Comparison of ENCODE assay signal across 14 cellular contexts in the genomic region with DNA sequence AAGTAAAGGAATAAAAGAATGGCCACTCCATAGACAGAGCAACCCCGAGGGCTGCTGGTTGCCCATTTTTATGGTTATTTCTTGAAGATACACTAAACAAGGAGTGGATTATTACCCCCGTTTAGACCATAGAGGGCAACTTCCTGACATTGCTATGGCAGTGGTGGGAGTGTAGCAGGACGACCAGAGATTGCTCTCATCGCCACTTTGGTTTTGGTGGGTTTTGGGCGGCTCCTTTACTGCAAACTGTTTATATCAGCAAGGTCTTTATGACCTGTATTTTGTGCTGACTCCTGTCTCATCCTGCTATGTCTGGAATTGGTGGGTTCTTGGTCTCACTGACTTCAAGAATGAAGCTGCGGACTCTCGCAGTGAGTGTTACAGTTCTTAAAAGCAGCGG.
DNase-seq lines count a peak whose midpoint lies in the region; ATAC-seq and TF ChIP-seq lines count a peak whose summit lies in the region.
"Had no signal": no experiment of that assay in that cellular context is flagged by ENCODE, and none has a peak within 500 bp of the region (broad histone marks: within the 10 kb centered on the region; RNA-seq: fewer than 3 reads in every experiment).

No MANE protein-coding gene starts in this region.

- H3K4ac ChIP-seq in H9 (ENCODE audit: low read depth, low read length): no peak overlapping the region

- DNase-seq in H9: no peak
- no peak for DNase-seq in WTC11 (ENCODE audit: low spot score)
- no peak for DNase-seq in NCI-H82 (lab: John Stamatoyannopoulos, UW)
- DNase-seq in left ventricle myocardium superior: no peak
- DNase-seq in NCI-H748 (lab: John Stamatoyannopoulos, UW; ENCODE audit: unreplicated experiment): no peak
- DNase-seq in epidermal melanocyte (ENCODE audit: insufficient read length, low spot score): no peak
- DNase-seq: ACHN; Calu3; CD4-positive, alpha-beta T cell; DMS 273 treated with DMSO at 0.1 percent for 48 hours; GM23248 had no signal

- ATAC-seq in WTC11: no peak
- no peak for ATAC-seq in left ventricle myocardium superior

- H3K36me3 ChIP-seq in muscle layer of colon (ENCODE audit: insufficient read depth, low read length) (no peaks in the 10 kb centered on the region), rectal smooth muscle tissue (ENCODE audit: control insufficient read depth, insufficient read depth, low read length) (no peaks in the 10 kb centered on the region)
- H3K36me3 ChIP-seq: BLaER1 treated with 17β-estradiol and CSF1 and Interleukin-3, amounts not matched to agents 10 nM and 100 nM had no signal

- no peaks in the 10 kb centered on the region for H3K79me1 ChIP-seq in H9 (ENCODE audit: insufficient read depth, low read depth, low read length, poor library complexity, severe bottlenecking)

- H3K14ac ChIP-seq in H9 (ENCODE audit: insufficient read depth, low read length): no peak overlapping the region

- H3T11ph ChIP-seq in H9 (ENCODE audit: low read length): no peak overlapping the region

- no peak overlapping the region for H4K91ac ChIP-seq in H9 (ENCODE audit: insufficient read length, low read depth, low read length)

- intact Hi-C loops in left ventricle myocardium superior (cut with micrococcal nuclease): no loop called here

- H3K79me2 ChIP-seq in H9 (ENCODE audit: insufficient read depth, low read length): peaks cover 13% of the 10 kb centered on the region; the same call in 1 of the 2 replicates

- H2AK5ac ChIP-seq in H9 (ENCODE audit: insufficient read length, low read length): no peak overlapping the region

- H3K27ac Mint-ChIP-seq in H9 (peak overlapping the region; percentile 70 to 87 (median 76); a peak in 6 of 7 replicates), WTC11 (peak overlapping the region; percentile 63)
- H3K27ac Mint-ChIP-seq: CD4-positive, alpha-beta T cell had no signal

- H2AFZ ChIP-seq in H9 (ENCODE audit: low read length): no peak overlapping the region
- H2AFZ ChIP-seq: GM23248 had no signal

- TF ChIP-seq CTCF in H9 (conservative IDR thresholded peaks at IDR 0.05) (no peak), WTC11 (IDR thresholded peaks at IDR 0.05) (no peak)

- no peaks in the 10 kb centered on the region for H4K20me1 ChIP-seq in H9 (ENCODE audit: control insufficient read depth, insufficient read depth, insufficient read length)
- H4K20me1 ChIP-seq: BLaER1 treated with 17β-estradiol and CSF1 and Interleukin-3, amounts not matched to agents 10 nM and 100 nM had no signal

- CTCF ChIA-PET in WTC11 (lab: Charles Lee): interaction anchor here (1.7 kb wide), 1 partner anchor 105 kb away, joined by 4 read pairs; no protein-coding TSS in a partner anchor

- H4K8ac ChIP-seq in H9 (replicated peaks; ENCODE audit: insufficient read length, low read depth, low read length): no peak overlapping the region

- H3K4me3 ChIP-seq in muscle layer of colon (ENCODE audit: low read depth in 1 of 2, low read length in 2 of 2) (peak overlapping the region in 1 of 2 donors; percentile 7), rectal smooth muscle tissue (ENCODE audit: low read length) (no peak overlapping the region)
- H3K4me3 ChIP-seq: BLaER1 treated with 17β-estradiol and CSF1 and Interleukin-3, amounts not matched to agents 10 nM and 100 nM; GM23248 had no signal

- H3K4me3 Mint-ChIP-seq in H9 (no peak overlapping the region), WTC11 (no peak overlapping the region)
- H3K4me3 Mint-ChIP-seq: CD4-positive, alpha-beta T cell had no signal

- H3K9me3 ChIP-seq in H9 (ENCODE audit: control insufficient read depth, low read depth, low read length) (no peaks in the 10 kb centered on the region), muscle layer of colon (ENCODE audit: low read length) (no peaks in the 10 kb centered on the region)

- no peak overlapping the region for H3K4me2 ChIP-seq in H9 (ENCODE audit: insufficient read depth, insufficient read length, low read length)
- H3K4me2 ChIP-seq: BLaER1 treated with 17β-estradiol and CSF1 and Interleukin-3, amounts not matched to agents 10 nM and 100 nM had no signal

- H2BK15ac ChIP-seq in H9 (ENCODE audit: low read depth, low read length): no peak overlapping the region

- H2BK20ac ChIP-seq in H9 (ENCODE audit: low read depth, low read length, poor library complexity, severe bottlenecking): no peak overlapping the region

- H3K23me2 ChIP-seq in H9 (ENCODE audit: insufficient read length, low read depth, low read length, poor library complexity, severe bottlenecking): no peaks in the 10 kb centered on the region

- H3K23ac ChIP-seq in H9 (ENCODE audit: insufficient read length, low read depth, low read length): no peak overlapping the region

- H3K4me1 ChIP-seq in H9 (ENCODE audit: insufficient read depth, low read length): no peaks in the 10 kb centered on the region
- peaks cover 31% of the 10 kb centered on the region for H3K4me1 ChIP-seq in muscle layer of colon (ENCODE audit: insufficient read depth, low read length)
- H3K4me1 ChIP-seq in rectal smooth muscle tissue (ENCODE audit: control insufficient read depth, insufficient read depth, low read length): peaks cover 16% of the 10 kb centered on the region
- H3K4me1 ChIP-seq: BLaER1 treated with 17β-estradiol and CSF1 and Interleukin-3, amounts not matched to agents 10 nM and 100 nM had no signal

- no peak overlapping the region for H4K5ac ChIP-seq in H9 (ENCODE audit: insufficient read length, low read depth, low read length)

- H3K9me3 Mint-ChIP-seq in H9 (no peaks in the 10 kb centered on the region), WTC11 (peaks cover 9% of the 10 kb centered on the region)
- H3K9me3 Mint-ChIP-seq: CD4-positive, alpha-beta T cell had no signal

- no peak overlapping the region for H3K9ac ChIP-seq in H9 (ENCODE audit: extremely low read depth, insufficient read length, low read length)
- no peak overlapping the region for H3K9ac ChIP-seq in muscle layer of colon (ENCODE audit: low read length)
- no peak overlapping the region for H3K9ac ChIP-seq in rectal smooth muscle tissue (ENCODE audit: low read length)
- H3K9ac ChIP-seq: BLaER1 treated with 17β-estradiol and CSF1 and Interleukin-3, amounts not matched to agents 10 nM and 100 nM; GM23248 had no signal

- H2BK12ac ChIP-seq in H9 (ENCODE audit: insufficient read length, low read depth, low read length): no peak overlapping the region

- no peak overlapping the region for H2BK5ac ChIP-seq in H9 (ENCODE audit: insufficient read length, low read length)

- H3K18ac ChIP-seq in H9 (ENCODE audit: insufficient read length, low read depth, low read length): no peak overlapping the region

- H3K27ac ChIP-seq in H9 (ENCODE audit: insufficient read length, low read depth, low read length): no peak overlapping the region
- peak overlapping the region; percentile 9 for H3K27ac ChIP-seq in muscle layer of colon (ENCODE audit: low read depth, low read length)
- peak overlapping the region; percentile 66 for H3K27ac ChIP-seq in rectal smooth muscle tissue (ENCODE audit: low read depth, low read length)
- H3K27ac ChIP-seq: BLaER1 treated with 17β-estradiol and CSF1 and Interleukin-3, amounts not matched to agents 10 nM and 100 nM; GM23248 had no signal

- H3K4me1 Mint-ChIP-seq in H9 (peaks cover 36 to 40% of the 10 kb centered on the region in 2 experiments), WTC11 (peaks cover 28% of the 10 kb centered on the region)

- WGBS in H9 (ENCODE audit: extremely low coverage, insufficient read length, low lambda C conversion rate): no CpG with 5 or more reads among the region's 8 CpGs

- POLR2A ChIA-PET in WTC11 (lab: Charles Lee): no interaction called here

- H2BK120ac ChIP-seq in H9 (ENCODE audit: low read depth, low read length, poor library complexity, severe bottlenecking): no peak overlapping the region

- peaks cover 22 to 38% (median 23%) of the 10 kb centered on the region in 3 experiments for H3K36me3 Mint-ChIP-seq in H9 (ENCODE audit: insufficient read depth in 1 of 3, low read depth in 3 of 3)
- peaks cover 32% of the 10 kb centered on the region for H3K36me3 Mint-ChIP-seq in WTC11

- no peaks in the 10 kb centered on the region for H3K27me3 Mint-ChIP-seq in H9 (ENCODE audit: low read depth)
- no peaks in the 10 kb centered on the region; the same call in 1 of the 2 replicates for H3K27me3 Mint-ChIP-seq in WTC11 (ENCODE audit: low read depth)
- H3K27me3 Mint-ChIP-seq: CD4-positive, alpha-beta T cell had no signal

- H3K56ac ChIP-seq in H9 (ENCODE audit: insufficient read length, low read depth, low read length): no peak overlapping the region

- no peaks in the 10 kb centered on the region for H3K27me3 ChIP-seq in H9 (ENCODE audit: insufficient read depth, low read length)
- no peaks in the 10 kb centered on the region for H3K27me3 ChIP-seq in muscle layer of colon (ENCODE audit: control insufficient read depth in 1 of 2, insufficient read depth in 2 of 2, low read length in 2 of 2)
- no peaks in the 10 kb centered on the region for H3K27me3 ChIP-seq in rectal smooth muscle tissue (ENCODE audit: control insufficient read depth, insufficient read depth, low read length)
- H3K27me3 ChIP-seq: BLaER1 treated with 17β-estradiol and CSF1 and Interleukin-3, amounts not matched to agents 10 nM and 100 nM had no signal

TF ChIP-seq in WTC11, 78 proteins besides CTCF, POLR2A, EP300 and RAD21:
- TF ChIP-seq, protein P1, sequence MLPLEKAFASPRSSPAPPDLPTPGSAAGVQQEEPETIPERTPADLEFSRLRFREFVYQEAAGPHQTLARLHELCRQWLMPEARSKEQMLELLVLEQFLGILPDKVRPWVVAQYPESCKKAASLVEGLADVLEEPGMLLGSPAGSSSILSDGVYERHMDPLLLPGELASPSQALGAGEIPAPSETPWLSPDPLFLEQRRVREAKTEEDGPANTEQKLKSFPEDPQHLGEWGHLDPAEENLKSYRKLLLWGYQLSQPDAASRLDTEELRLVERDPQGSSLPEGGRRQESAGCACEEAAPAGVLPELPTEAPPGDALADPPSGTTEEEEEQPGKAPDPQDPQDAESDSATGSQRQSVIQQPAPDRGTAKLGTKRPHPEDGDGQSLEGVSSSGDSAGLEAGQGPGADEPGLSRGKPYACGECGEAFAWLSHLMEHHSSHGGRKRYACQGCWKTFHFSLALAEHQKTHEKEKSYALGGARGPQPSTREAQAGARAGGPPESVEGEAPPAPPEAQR (CRISPR knock-in tag; IDR thresholded peaks at IDR 0.05): no peak
TF ChIP-seq in WTC11: peak in this region for 0.
